In genomic region chr11:75783416-75784084, GRCh38 we compare ENCODE assay signal across 1 cellular context.
A peak's percentile ranks its signal among the peaks of the same experiment; 100 is the strongest.
TF ChIP-seq lines count a peak whose summit lies in the region.

No MANE protein-coding gene starts in this region.

TF ChIP-seq in HepG2, 621 proteins besides CTCF, POLR2A, EP300 and RAD21 (continued from another document and continues in another):
- TF ChIP-seq ZBTB43 (CRISPR knock-in tag; conservative IDR thresholded peaks at IDR 0.05) = no peak
- TF ChIP-seq ARID4A (CRISPR knock-in tag; IDR thresholded peaks at IDR 0.05; ENCODE audit: borderline replicate concordance) = no peak
- TF ChIP-seq PAXIP1 (CRISPR knock-in tag; conservative IDR thresholded peaks at IDR 0.05) = no peak
- no peak for TF ChIP-seq CEBPB (IDR thresholded peaks at IDR 0.05; ENCODE audit: borderline replicate concordance, low read depth, low read length)
- no peak for TF ChIP-seq KDM5A (IDR thresholded peaks at IDR 0.05; ENCODE audit: borderline replicate concordance, low read length)
- no peak for TF ChIP-seq PLSCR1 (CRISPR knock-in tag; IDR thresholded peaks at IDR 0.05; ENCODE audit: borderline replicate concordance)
- peak; percentile 53; the same call in 1 of the 2 replicates for TF ChIP-seq ZSCAN21 (CRISPR knock-in tag; IDR thresholded peaks at IDR 0.05; ENCODE audit: borderline replicate concordance)
- peak; percentile 54; the same call in 1 of the 2 replicates for TF ChIP-seq ZNF275 (CRISPR knock-in tag; IDR thresholded peaks at IDR 0.05; ENCODE audit: borderline replicate concordance)
- TF ChIP-seq HOXA3 (CRISPR knock-in tag; IDR thresholded peaks at IDR 0.05) = peak; percentile 17; the same call in 1 of the 2 replicates
- TF ChIP-seq ZNF746 (CRISPR knock-in tag; IDR thresholded peaks at IDR 0.05) = no peak
- TF ChIP-seq ZBTB46 (CRISPR knock-in tag; IDR thresholded peaks at IDR 0.05; ENCODE audit: borderline replicate concordance) = no peak
- TF ChIP-seq HOXA7 (CRISPR knock-in tag; IDR thresholded peaks at IDR 0.05) = no peak
- no peak for TF ChIP-seq ZNF7 (CRISPR knock-in tag; IDR thresholded peaks at IDR 0.05)
- TF ChIP-seq SIN3B (IDR thresholded peaks at IDR 0.05; ENCODE audit: low read length) = no peak
- no peak for TF ChIP-seq RNF2 (conservative IDR thresholded peaks at IDR 0.05; ENCODE audit: low read depth)
- no peak for TF ChIP-seq ZFAT (CRISPR knock-in tag; conservative IDR thresholded peaks at IDR 0.05)
- peak; percentile 58 for TF ChIP-seq ZKSCAN1 (IDR thresholded peaks at IDR 0.05; ENCODE audit: low read length)
- no peak for TF ChIP-seq DBP (CRISPR knock-in tag; IDR thresholded peaks at IDR 0.05; ENCODE audit: not compliant biosample characterization)
- TF ChIP-seq ASH2L (IDR thresholded peaks at IDR 0.05; ENCODE audit: insufficient read length, low read depth, low read length) = peak; percentile 17
- TF ChIP-seq U2AF1 (optimal IDR thresholded peaks at IDR 0.05; ENCODE audit: low read depth, low read length) = no peak
- no peak for TF ChIP-seq ZNF362 (CRISPR knock-in tag; IDR thresholded peaks at IDR 0.05; ENCODE audit: borderline replicate concordance)
- no peak for TF ChIP-seq CBFB (CRISPR knock-in tag; IDR thresholded peaks at IDR 0.05)
- TF ChIP-seq THAP9 (CRISPR knock-in tag; IDR thresholded peaks at IDR 0.05; ENCODE audit: borderline replicate concordance) = no peak
- no peak for TF ChIP-seq ZFP82 (CRISPR knock-in tag; IDR thresholded peaks at IDR 0.05; ENCODE audit: borderline replicate concordance)
- TF ChIP-seq MLLT10 (CRISPR knock-in tag; IDR thresholded peaks at IDR 0.05) = no peak
- no peak for TF ChIP-seq GLMP (CRISPR knock-in tag; IDR thresholded peaks at IDR 0.05; ENCODE audit: borderline replicate concordance)
- TF ChIP-seq KDM2A (CRISPR knock-in tag; IDR thresholded peaks at IDR 0.05; ENCODE audit: borderline replicate concordance, low read depth) = no peak
- TF ChIP-seq THRA (CRISPR knock-in tag; IDR thresholded peaks at IDR 0.05; ENCODE audit: borderline replicate concordance) = no peak
- no peak for TF ChIP-seq MNT (IDR thresholded peaks at IDR 0.05)
- no peak for TF ChIP-seq PHF5A (CRISPR knock-in tag; IDR thresholded peaks at IDR 0.05; ENCODE audit: low read depth, unreplicated experiment)
- TF ChIP-seq MED1 (CRISPR knock-in tag; IDR thresholded peaks at IDR 0.05) = no peak
- TF ChIP-seq SP4 (CRISPR knock-in tag; IDR thresholded peaks at IDR 0.05) = no peak
- no peak for TF ChIP-seq ZNF883 (CRISPR knock-in tag; IDR thresholded peaks at IDR 0.05; ENCODE audit: not compliant biosample characterization)
